18 cellular contexts compared by ENCODE assay signal in the genomic region with DNA sequence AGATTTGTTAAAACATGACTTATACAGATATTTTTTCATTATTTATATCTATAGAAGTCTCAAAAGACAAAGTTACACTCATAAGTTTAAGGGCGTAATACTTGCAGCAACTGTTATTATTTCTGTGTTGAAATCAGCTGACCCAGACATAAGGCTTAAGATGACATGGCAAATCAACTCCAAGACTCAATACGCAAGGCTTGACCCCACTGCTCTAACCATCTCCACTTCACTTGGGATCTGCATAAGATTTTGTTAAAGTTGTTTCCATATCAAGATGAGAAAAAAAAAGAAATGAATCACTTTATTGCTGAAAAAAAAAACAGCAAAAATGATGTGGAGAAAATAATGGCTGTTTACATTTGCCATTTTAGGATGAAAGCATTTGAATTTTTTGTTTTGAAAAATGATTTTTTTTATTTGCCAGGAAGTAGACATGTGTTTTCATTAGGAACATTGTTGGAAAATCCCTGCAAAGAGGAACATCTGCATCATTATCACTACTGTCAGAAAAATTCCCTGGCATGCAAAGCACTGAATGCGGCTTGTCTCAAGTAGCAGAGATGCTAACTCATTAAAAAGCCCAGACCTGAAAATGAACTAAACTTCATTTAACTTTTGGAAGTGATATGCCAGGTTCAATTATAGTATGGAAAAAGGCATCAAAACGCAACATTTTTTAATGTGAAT.
"Had no signal": no experiment of that assay in that cellular context is flagged by ENCODE, and none has a peak within 500 bp of the region (broad histone marks: within the 10 kb centered on the region; RNA-seq: fewer than 3 reads in every experiment).

No MANE protein-coding gene starts in this region.

- DNase-seq: activated CD4-positive, alpha-beta memory T cell treated with anti-CD3 and anti-CD28 coated beads for 36 hours; activated CD4-positive, alpha-beta T cell treated with anti-CD3 and anti-CD28 coated beads for 36 hours; activated CD8-positive, alpha-beta memory T cell treated with anti-CD3 and anti-CD28 coated beads, Interleukin-2, amount 10 ng/mL, durations not matched to agents 7 days and 5 days; activated effector memory CD4-positive, alpha-beta T cell treated with anti-CD3 and anti-CD28 coated beads, Interleukin-2, amount 50 U/mL, for 16 hours; activated T-cell treated with anti-CD3 and anti-CD28 coated beads, Interleukin-2, amount 50 U/mL, for 24 hours; amniotic stem cell; kidney; nucleus accumbens; right cardiac atrium; stimulated activated CD4-positive, alpha-beta T cell treated with anti-CD3 and anti-CD28 coated beads, Interleukin-12 subunit alpha, Interleukin-12 subunit beta, amount 100 ng/mL, for 4 hours; stimulated activated CD4-positive, alpha-beta T cell treated with anti-CD3 and anti-CD28 coated beads, Interleukin-2, amount 100 ng/mL, for 24 hours; T-helper 1 cell; T1000 had no signal

- H3K36me3 ChIP-seq: esophagus muscularis mucosa had no signal

- H3K27ac ChIP-seq: coronary artery, esophagus muscularis mucosa, VCaP had no signal

- H3K9me3 ChIP-seq: esophagus muscularis mucosa had no signal

- ATAC-seq: activated CD4-positive, alpha-beta T cell treated with anti-CD3 and anti-CD28 coated beads for 36 hours; activated CD8-positive, alpha-beta memory T cell treated with anti-CD3 and anti-CD28 coated beads, Interleukin-2, amount 10 ng/mL, durations not matched to agents 7 days and 5 days; right cardiac atrium; SK-N-SH treated with all-trans-retinoic acid at 6 μM for 48 hours; stimulated activated memory B cell treated with anti-CD40 and anti-IgM and Interleukin-4, amounts not matched to agents 10 μg/mL and 1 μg/mL and 100 μg/mL, for 72 hours had no signal

- H3K4me3 ChIP-seq: coronary artery had no signal

- H3K27me3 ChIP-seq: esophagus muscularis mucosa had no signal
